In genomic region chr9:41237110-41237749, GRCh38 we compare ENCODE assay signal across 8 cellular contexts. TPM values are rescaled to one million over a fixed set of nuclear protein-coding genes. Genes with fewer than 3 reads are reported as not detected.
DNase-seq lines count a peak whose midpoint lies in the region; ATAC-seq, FAIRE-seq and TF ChIP-seq lines count a peak whose summit lies in the region.
"Not testable (repeated sequence)": the region's sequence is repeated elsewhere in the genome, so short reads cannot be mapped to it uniquely, and the experiment has no call there.

No MANE protein-coding gene starts in this region.

- H3K4me1 ChIP-seq in CD8-positive, alpha-beta T cell (ENCODE audit: insufficient read depth, low read length); pancreas; thymus (ENCODE audit: control insufficient read depth, insufficient read depth, low read length): not testable (repeated sequence)

- H3K4me3 Mint-ChIP-seq in CD8-positive, alpha-beta T cell; WTC11: not testable (repeated sequence)

- not testable (repeated sequence) for H3K4me3 ChIP-seq in CD8-positive, alpha-beta T cell (ENCODE audit: low read depth, low read length); pancreas
- H3K4me3 ChIP-seq in HFF-Myc (replicated peaks; ENCODE audit: low read depth, low read length) (peak overlapping the region; percentile 26), epithelial cell of proximal tubule (ENCODE audit: low read depth, low read length) (peak overlapping the region; percentile 36), thymus (ENCODE audit: low read length) (peak overlapping the region; percentile 25)

- H3K27ac Mint-ChIP-seq in CD8-positive, alpha-beta T cell; WTC11: not testable (repeated sequence)

- not testable (repeated sequence) for H3K9me3 Mint-ChIP-seq in CD8-positive, alpha-beta T cell
- peaks cover 41% of the 10 kb centered on the region for H3K9me3 Mint-ChIP-seq in WTC11

- WGBS in pancreas, 2 donors, result 46 to 55% methylated on average over 44 to 48 of the region's 51 CpGs
- WGBS in thymus, result 57% methylated on average over 50 of the region's 51 CpGs

- H3K9me3 ChIP-seq in CD8-positive, alpha-beta T cell (ENCODE audit: low read length); pancreas; thymus (ENCODE audit: control insufficient read depth): not testable (repeated sequence)

- CTCF ChIA-PET in CD8-positive, alpha-beta T cell (lab: Charles Lee); WTC11 (lab: Charles Lee): not testable (repeated sequence)

- intact Hi-C loops in CD8-positive, alpha-beta T cell (cut with DNase I, micrococcal nuclease); pancreas (cut with DNase I): not testable (repeated sequence)

- H3K27ac ChIP-seq in CD8-positive, alpha-beta T cell (ENCODE audit: low read depth, low read length); pancreas; thymus (ENCODE audit: low read depth): not testable (repeated sequence)

- H3K36me3 Mint-ChIP-seq in CD8-positive, alpha-beta T cell, result not testable (repeated sequence)
- H3K36me3 Mint-ChIP-seq in WTC11, result peaks cover 42% of the 10 kb centered on the region

- not testable (repeated sequence) for H3K27me3 ChIP-seq in CD8-positive, alpha-beta T cell (ENCODE audit: insufficient read depth, low read length); pancreas; thymus (ENCODE audit: control insufficient read depth, insufficient read depth)

- H3K36me3 ChIP-seq in CD8-positive, alpha-beta T cell (ENCODE audit: insufficient read depth, low read length); pancreas; thymus (ENCODE audit: control insufficient read depth, insufficient read depth): not testable (repeated sequence)

- peak in 5 of 7 experiments; percentile 8 to 58 (median 49) for DNase-seq in CD8-positive, alpha-beta T cell
- not testable (repeated sequence) for DNase-seq in HFF-Myc (ENCODE audit: extremely low read depth, low read depth); epithelial cell of proximal tubule (ENCODE audit: low read depth)
- peak; percentile 60 for DNase-seq in WTC11 (ENCODE audit: low spot score)
- DNase-seq in activated naive CD4-positive, alpha-beta T cell treated with Interleukin-2 at 50 U/mL for 16 hours, result peak; percentile 40
- peak; percentile 7 for DNase-seq in iris pigment epithelial cell (ENCODE audit: low read depth)
- peak in 4 of 6 donors; percentile 28 to 71 (median 48) for DNase-seq in pancreas

- POLR2A ChIA-PET in CD8-positive, alpha-beta T cell (lab: Charles Lee); WTC11 (lab: Charles Lee): not testable (repeated sequence)

- H3K27me3 Mint-ChIP-seq in CD8-positive, alpha-beta T cell (ENCODE audit: low read depth), result not testable (repeated sequence)
- peaks cover 32% of the 10 kb centered on the region for H3K27me3 Mint-ChIP-seq in WTC11 (ENCODE audit: low read depth)

- not testable (repeated sequence) for H3K4me1 Mint-ChIP-seq in CD8-positive, alpha-beta T cell (ENCODE audit: low read depth); WTC11

- ATAC-seq in CD8-positive, alpha-beta T cell; WTC11; pancreas: not testable (repeated sequence)

- FAIRE-seq in pancreas (lab: Jason Lieb, UNC), result not testable (repeated sequence)

- TF ChIP-seq CTCF in CD8-positive, alpha-beta T cell (IDR thresholded peaks at IDR 0.05); HFF-Myc (IDR thresholded peaks at IDR 0.05; ENCODE audit: low read depth, low read length, missing control alignments); WTC11 (IDR thresholded peaks at IDR 0.05); epithelial cell of proximal tubule (conservative IDR thresholded peaks at IDR 0.05; ENCODE audit: low read depth, low read length); pancreas (IDR thresholded peaks at IDR 0.05): not testable (repeated sequence)

RNA-seq across cellular contexts. Expression of gene ZNG1F, which starts 48.1 kb away (rescaled TPM):
- 10 to 100 TPM in 1 of 2 experiments, 1 to 10 TPM in 1; 8.4 to 10.1 TPM for total RNA-seq in CD8-positive, alpha-beta T cell
- 5.6 to 6.0 TPM (median 5.9 TPM) in 3 replicates for total RNA-seq in WTC11 (2021)
- 1.1 and 4.7 TPM in 2 replicates for total RNA-seq in epithelial cell of proximal tubule
- 1 to 10 TPM; 2.6 to 7.4 (median 5.3) TPM for total RNA-seq in pancreas
- polyA plus RNA-seq in pancreas, result 10 to 100 TPM; 18.6 to 35.5 TPM
- polyA plus RNA-seq in thymus, result 58.7 TPM
